12 cellular contexts compared by ENCODE assay signal in genomic region chr7:144725070-144725469, GRCh38.
DNase-seq lines count a peak whose midpoint lies in the region; ATAC-seq and FAIRE-seq lines count a peak whose summit lies in the region.
"Had no signal": no experiment of that assay in that cellular context is flagged by ENCODE, and none has a peak within 500 bp of the region (broad histone marks: within the 10 kb centered on the region; RNA-seq: fewer than 3 reads in every experiment).

No MANE protein-coding gene starts in this region.

- no peaks in the 10 kb centered on the region for H3K36me3 ChIP-seq in HAP-1 (replicated peaks)

- FAIRE-seq in RCC 7860 (lab: Jason Lieb, UNC): peak; percentile 38
- FAIRE-seq: keratinocyte had no signal

- ATAC-seq in GM18520 (IDR thresholded peaks at IDR 0.05; ENCODE audit: unreplicated experiment): peak; percentile 97
- ATAC-seq in GM21390 (IDR thresholded peaks at IDR 0.05; ENCODE audit: unreplicated experiment): peak; percentile 98
- peak; percentile 63 for ATAC-seq in HG03025 (IDR thresholded peaks at IDR 0.05; ENCODE audit: low FRiP score, unreplicated experiment)

- in situ Hi-C loops in HAP-1 (cut with MboI; ENCODE audit: low sequenced_read_pairs): no loop called here

- H3K27me3 ChIP-seq in HAP-1 (ENCODE audit: low read depth): no peaks in the 10 kb centered on the region

- H3K4me1 ChIP-seq in HAP-1: no peaks in the 10 kb centered on the region; the same call in none of the 2 replicates

- DNase-seq in RCC 7860 (ENCODE audit: low spot score) (no peak), HuH-7.5 (ENCODE audit: low spot score) (no peak), HAP-1 (ENCODE audit: low spot score in 2 of 2) (no peak), NCI-H226 (no peak)
- DNase-seq in effector CD4-positive, alpha-beta T cell: no peak
- DNase-seq: caudate nucleus; CD4-positive, alpha-beta T cell; RPMI8226 had no signal

- H3K4me3 ChIP-seq in HAP-1: no peak overlapping the region

- H3K9me3 ChIP-seq in HAP-1: no peaks in the 10 kb centered on the region
